In the genomic region with DNA sequence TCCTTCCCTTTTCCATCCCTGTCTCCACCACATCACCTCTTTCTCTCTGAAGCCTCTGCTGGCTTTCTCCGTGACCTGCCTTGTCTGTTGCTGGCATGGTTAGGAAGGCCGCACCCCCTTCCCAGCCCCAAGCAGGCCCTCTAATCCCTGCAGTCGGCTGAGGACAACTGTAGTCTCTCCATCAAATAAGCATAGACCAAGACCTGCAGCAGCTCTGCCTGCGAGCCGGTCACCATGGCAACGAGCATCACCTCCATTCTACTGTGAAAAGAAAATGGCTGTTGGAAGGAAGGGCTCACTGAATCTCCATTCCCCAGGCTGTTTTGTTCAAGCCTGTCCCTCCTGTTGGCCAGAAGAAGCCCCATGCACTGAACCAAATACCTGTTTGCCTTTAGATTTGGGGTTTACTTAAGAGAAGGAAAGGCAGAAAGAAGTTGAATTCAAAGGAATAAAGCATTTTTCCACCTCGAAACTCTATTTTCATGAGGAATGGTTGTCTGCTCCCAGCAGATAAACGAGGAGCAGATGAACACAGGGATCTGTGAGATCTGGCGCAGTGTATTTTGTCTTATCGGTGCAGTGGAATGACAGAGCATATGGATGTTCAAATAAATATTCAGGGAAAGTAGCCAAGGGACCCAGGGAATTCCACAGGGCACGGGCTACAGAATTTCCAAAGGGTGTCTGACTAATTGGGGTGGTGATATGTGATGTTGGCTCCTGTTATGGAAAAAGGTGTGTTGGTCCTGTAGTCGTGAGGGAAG, we compare ENCODE assay signal across 26 cellular contexts.
A peak's percentile ranks its signal among the peaks of the same experiment; 100 is the strongest.
DNase-seq lines count a peak whose midpoint lies in the region; ATAC-seq and TF ChIP-seq lines count a peak whose summit lies in the region.
"Had no signal": no experiment of that assay in that cellular context is flagged by ENCODE, and none has a peak within 500 bp of the region (broad histone marks: within the 10 kb centered on the region; RNA-seq: fewer than 3 reads in every experiment).

No MANE protein-coding gene starts in this region.

- H3K9me3 Mint-ChIP-seq in type B pancreatic cell, result peaks cover 11% of the 10 kb centered on the region
- no peaks in the 10 kb centered on the region for H3K9me3 Mint-ChIP-seq in activated T-helper 2 cell treated with anti-CD3 and anti-CD28 coated beads, Interferon-gamma antibody, Interleukin-2, Interleukin-4, amounts not matched to agents 10 μg/mL and 5 μg/mL and 100 μg/mL, durations not matched to agents 14 hours and 24 hours and 36 hours
- H3K9me3 Mint-ChIP-seq: activated CD4-positive, alpha-beta T cell treated with anti-CD3 and anti-CD28 coated beads, Interleukin-2, amount 10 ng/mL, durations not matched to agents 7 days and 5 days; activated naive CD8-positive, alpha-beta T cell treated with anti-CD3 and anti-CD28 coated beads for 36 hours had no signal

- H3K4me1 Mint-ChIP-seq in type B pancreatic cell (ENCODE audit: unreplicated experiment), result peaks cover 57% of the 10 kb centered on the region
- H3K4me1 Mint-ChIP-seq in activated T-helper 2 cell treated with anti-CD3 and anti-CD28 coated beads, Interferon-gamma antibody, Interleukin-2, Interleukin-4, amounts not matched to agents 10 μg/mL and 5 μg/mL and 100 μg/mL, durations not matched to agents 14 hours and 24 hours and 36 hours (ENCODE audit: low read depth), result no peaks in the 10 kb centered on the region
- H3K4me1 Mint-ChIP-seq: activated naive CD8-positive, alpha-beta T cell treated with anti-CD3 and anti-CD28 coated beads for 36 hours; stimulated activated naive B cell treated with anti-CD40 and anti-IgM and Interleukin-4, amounts not matched to agents 10 μg/mL and 1 μg/mL and 100 μg/mL, for 72 hours had no signal

- no peak for ATAC-seq in RWPE2 (ENCODE audit: low read depth)
- ATAC-seq in left lobe of liver, result no peak
- ATAC-seq: A549; mucosa of descending colon; stimulated activated naive B cell treated with anti-CD40 and anti-IgM and Interleukin-4, amounts not matched to agents 10 μg/mL and 1 μg/mL and 100 μg/mL, for 72 hours; upper lobe of right lung had no signal

- no peak overlapping the region for H3K4me3 ChIP-seq in RWPE2 (ENCODE audit: severe bottlenecking)
- H3K4me3 ChIP-seq: A549, breast epithelium, hepatocyte, mucosa of descending colon, prostate gland, upper lobe of right lung had no signal

- H3K27me3 Mint-ChIP-seq in type B pancreatic cell, result peaks cover 7% of the 10 kb centered on the region
- peaks cover 2% of the 10 kb centered on the region for H3K27me3 Mint-ChIP-seq in activated T-helper 2 cell treated with anti-CD3 and anti-CD28 coated beads, Interferon-gamma antibody, Interleukin-2, Interleukin-4, amounts not matched to agents 10 μg/mL and 5 μg/mL and 100 μg/mL, durations not matched to agents 14 hours and 24 hours and 36 hours (ENCODE audit: low read depth)

- H3K27me3 ChIP-seq in RWPE2 (ENCODE audit: insufficient read depth, poor library complexity, severe bottlenecking), result no peaks in the 10 kb centered on the region
- H3K27me3 ChIP-seq: breast epithelium, hepatocyte, upper lobe of right lung had no signal

- peaks cover 18% of the 10 kb centered on the region for H3K36me3 Mint-ChIP-seq in type B pancreatic cell
- H3K36me3 Mint-ChIP-seq in activated T-helper 2 cell treated with anti-CD3 and anti-CD28 coated beads, Interferon-gamma antibody, Interleukin-2, Interleukin-4, amounts not matched to agents 10 μg/mL and 5 μg/mL and 100 μg/mL, durations not matched to agents 14 hours and 24 hours and 36 hours (ENCODE audit: low read depth), result no peaks in the 10 kb centered on the region
- H3K36me3 Mint-ChIP-seq: activated naive CD8-positive, alpha-beta T cell treated with anti-CD3 and anti-CD28 coated beads for 36 hours; CD14-positive monocyte; stimulated activated naive B cell treated with anti-CD40 and anti-IgM and Interleukin-4, amounts not matched to agents 10 μg/mL and 1 μg/mL and 100 μg/mL, for 72 hours had no signal

- peaks cover 21% of the 10 kb centered on the region for H3K4me1 ChIP-seq in RWPE2 (ENCODE audit: insufficient read depth, poor library complexity, severe bottlenecking)
- H3K4me1 ChIP-seq: breast epithelium, prostate gland, upper lobe of right lung had no signal

- H3K4me3 Mint-ChIP-seq in type B pancreatic cell, result no peak overlapping the region
- no peak overlapping the region for H3K4me3 Mint-ChIP-seq in activated T-helper 2 cell treated with anti-CD3 and anti-CD28 coated beads, Interferon-gamma antibody, Interleukin-2, Interleukin-4, amounts not matched to agents 10 μg/mL and 5 μg/mL and 100 μg/mL, durations not matched to agents 14 hours and 24 hours and 36 hours (ENCODE audit: low read depth)
- H3K4me3 Mint-ChIP-seq: activated CD4-positive, alpha-beta T cell treated with anti-CD3 and anti-CD28 coated beads, Interleukin-2, amount 10 ng/mL, durations not matched to agents 7 days and 5 days; activated naive CD8-positive, alpha-beta T cell treated with anti-CD3 and anti-CD28 coated beads for 36 hours; stimulated activated naive B cell treated with anti-CD40 and anti-IgM and Interleukin-4, amounts not matched to agents 10 μg/mL and 1 μg/mL and 100 μg/mL, for 72 hours had no signal

- intact Hi-C loops in activated T-helper 2 cell treated with anti-CD3 and anti-CD28 coated beads, Interferon-gamma antibody, Interleukin-2, Interleukin-4, amounts not matched to agents 10 μg/mL and 5 μg/mL and 100 μg/mL, durations not matched to agents 14 hours and 24 hours and 36 hours (cut with micrococcal nuclease), result no loop called here

- peak overlapping the region; percentile 7 for H3K27ac Mint-ChIP-seq in type B pancreatic cell
- H3K27ac Mint-ChIP-seq in activated T-helper 2 cell treated with anti-CD3 and anti-CD28 coated beads, Interferon-gamma antibody, Interleukin-2, Interleukin-4, amounts not matched to agents 10 μg/mL and 5 μg/mL and 100 μg/mL, durations not matched to agents 14 hours and 24 hours and 36 hours, result no peak overlapping the region
- H3K27ac Mint-ChIP-seq: activated CD4-positive, alpha-beta T cell treated with anti-CD3 and anti-CD28 coated beads, Interleukin-2, amount 10 ng/mL, durations not matched to agents 7 days and 5 days; activated naive CD8-positive, alpha-beta T cell treated with anti-CD3 and anti-CD28 coated beads for 36 hours; stimulated activated naive B cell treated with anti-CD40 and anti-IgM and Interleukin-4, amounts not matched to agents 10 μg/mL and 1 μg/mL and 100 μg/mL, for 72 hours had no signal

- no peaks in the 10 kb centered on the region for H3K36me3 ChIP-seq in RWPE2 (ENCODE audit: low read depth)
- H3K36me3 ChIP-seq: breast epithelium, prostate gland, upper lobe of right lung had no signal

- peak; percentile 66 for DNase-seq in NCI-H82 (lab: John Stamatoyannopoulos, UW)
- DNase-seq in NCI-H82 treated with DMSO at 0.1 percent for 48 hours (lab: John Stamatoyannopoulos, UW; ENCODE audit: unreplicated experiment), result no peak
- no peak for DNase-seq in RWPE2 (ENCODE audit: low spot score)
- DNase-seq in iPS-NIHi11 (ENCODE audit: low spot score), result peak; percentile 66
- DNase-seq in type B pancreatic cell (ENCODE audit: extremely low spot score, unreplicated experiment), result no peak
- DNase-seq in activated T-helper 2 cell treated with anti-CD3 and anti-CD28 coated beads, Interferon-gamma antibody, Interleukin-2, Interleukin-4, amounts not matched to agents 10 μg/mL and 5 μg/mL and 100 μg/mL, durations not matched to agents 14 hours and 24 hours and 36 hours (ENCODE audit: low spot score), result no peak
- no peak for DNase-seq in activated naive CD4-positive, alpha-beta T cell treated with anti-CD3 and anti-CD28 coated beads, Interleukin-2, amount 50 U/mL, for 16 hours
- DNase-seq in left lobe of liver (ENCODE audit: low spot score), result no peak
- DNase-seq: activated CD4-positive, alpha-beta T cell treated with anti-CD3 and anti-CD28 coated beads, Interleukin-2, amount 10 ng/mL, durations not matched to agents 7 days and 5 days; activated naive CD8-positive, alpha-beta T cell treated with anti-CD3 and anti-CD28 coated beads for 36 hours; activated T-cell treated with anti-CD3 and anti-CD28 coated beads, Interleukin-2, amount 50 U/mL, for 1 hour; DND-41; effector CD8-positive, alpha-beta T cell; KBM-7; mucosa of descending colon; NCI-H1048; NCI-H446 treated with DMSO at 0.1 percent for 48 hours; OCI-M1; stimulated activated CD4-positive, alpha-beta T cell treated with anti-CD3 and anti-CD28 coated beads, Interleukin-12 subunit alpha, Interleukin-12 subunit beta, amount 100 ng/mL, for 4 hours; stimulated activated naive B cell treated with anti-CD40 and anti-IgM and Interleukin-4, amounts not matched to agents 10 μg/mL and 1 μg/mL and 100 μg/mL, for 72 hours; upper lobe of right lung had no signal

- TF ChIP-seq CTCF in RWPE2 (IDR thresholded peaks at IDR 0.05; ENCODE audit: poor library complexity, severe bottlenecking) (no peak), type B pancreatic cell (conservative IDR thresholded peaks at IDR 0.05) (no peak)

- H3K27ac ChIP-seq in RWPE2 (ENCODE audit: poor library complexity, severe bottlenecking), result peak overlapping the region; percentile 78
- H3K27ac ChIP-seq: hepatocyte, prostate gland, upper lobe of right lung had no signal

- H3K9me3 ChIP-seq in RWPE2 (ENCODE audit: severe bottlenecking), result no peaks in the 10 kb centered on the region
- H3K9me3 ChIP-seq: A549, breast epithelium, mucosa of descending colon, prostate gland, upper lobe of right lung had no signal

Comparison
In these comparisons a context has a peak if more than half of its experiments do, and no peak if none do; other contexts are left out.
1. DNase-seq: peak in NCI-H82 (single experiment) and iPS-NIHi11 (single experiment); none in NCI-H82 treated with DMSO at 0.1 percent for 48 hours (single experiment), RWPE2 (single experiment), type B pancreatic cell (single experiment), activated T-helper 2 cell treated with anti-CD3 and anti-CD28 coated beads, Interferon-gamma antibody, Interleukin-2, Interleukin-4, amounts not matched to agents 10 μg/mL and 5 μg/mL and 100 μg/mL, durations not matched to agents 14 hours and 24 hours and 36 hours (single experiment), activated naive CD4-positive, alpha-beta T cell treated with anti-CD3 and anti-CD28 coated beads, Interleukin-2, amount 50 U/mL, for 16 hours (single experiment) and left lobe of liver (single experiment).